12 cellular contexts compared by ENCODE assay signal in the genomic region with DNA sequence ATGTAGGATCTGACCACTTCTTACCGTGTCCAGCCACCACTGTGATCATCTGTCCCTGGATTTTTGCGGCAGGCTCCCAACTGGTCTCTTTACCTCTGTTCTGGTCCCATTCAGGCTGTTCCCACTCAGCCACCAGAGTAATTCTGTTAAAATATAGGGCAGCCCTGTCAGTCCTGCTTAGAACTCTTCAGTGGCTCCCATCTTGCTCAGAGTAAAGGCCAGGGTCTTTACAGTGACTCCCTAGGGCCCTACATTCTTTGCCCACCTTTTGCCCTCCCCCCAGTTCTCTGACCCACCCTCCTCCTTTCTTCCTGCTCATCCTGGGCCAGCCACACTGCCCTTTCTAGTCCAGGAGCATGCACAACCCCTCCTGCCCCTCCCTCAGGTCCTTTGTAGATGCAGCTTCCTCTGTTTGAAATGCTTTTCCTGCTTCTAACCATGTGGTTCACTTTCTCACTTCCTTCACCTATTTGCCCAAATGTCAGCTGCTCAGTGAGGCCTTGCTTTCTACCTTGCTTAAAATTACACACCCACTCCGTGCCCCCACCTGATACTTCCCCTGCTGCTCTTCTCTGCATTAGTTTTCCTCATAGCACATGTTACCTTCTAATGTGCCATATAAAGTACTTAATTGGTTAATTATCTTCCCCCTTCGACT. TPM values are rescaled to one million over a fixed set of nuclear protein-coding genes. Genes with fewer than 3 reads are reported as not detected.
DNase-seq lines count a peak whose midpoint lies in the region; ATAC-seq and TF ChIP-seq lines count a peak whose summit lies in the region.
"Had no signal": no experiment of that assay in that cellular context is flagged by ENCODE, and none has a peak within 500 bp of the region (broad histone marks: within the 10 kb centered on the region; RNA-seq: fewer than 3 reads in every experiment).

No MANE protein-coding gene starts in this region.

- no peaks in the 10 kb centered on the region for H3K9me3 Mint-ChIP-seq in activated naive CD8-positive, alpha-beta T cell treated with anti-CD3 and anti-CD28 coated beads, Interleukin-2, amount 50 U/mL, for 24 hours

- intact Hi-C loops in sigmoid colon (cut with DNase I): no loop called here

- no peak for TF ChIP-seq EP300 in sigmoid colon (IDR thresholded peaks at IDR 0.05)

- no peaks in the 10 kb centered on the region for H3K27me3 Mint-ChIP-seq in activated naive CD8-positive, alpha-beta T cell treated with anti-CD3 and anti-CD28 coated beads, Interleukin-2, amount 50 U/mL, for 24 hours

- peak overlapping the region in 3 of 4 donors; percentile 60 to 69 (median 61) for H3K27ac ChIP-seq in sigmoid colon
- H3K27ac ChIP-seq: GM23248, suprapubic skin had no signal

- H3K4me3 ChIP-seq in sigmoid colon: no peak overlapping the region
- H3K4me3 ChIP-seq: GM23248, suprapubic skin had no signal

- peak; percentile 75 for ATAC-seq in HG03135 (IDR thresholded peaks at IDR 0.05; ENCODE audit: unreplicated experiment)
- peak; percentile 44 for ATAC-seq in activated naive CD8-positive, alpha-beta T cell treated with anti-CD3 and anti-CD28 coated beads, Interleukin-2, amount 50 U/mL, for 24 hours

- H3K36me3 ChIP-seq in sigmoid colon: peaks cover 2 to 28% (median 8%) of the 10 kb centered on the region in 4 donors

- H3K27ac Mint-ChIP-seq in activated naive CD8-positive, alpha-beta T cell treated with anti-CD3 and anti-CD28 coated beads, Interleukin-2, amount 50 U/mL, for 24 hours: peak overlapping the region; percentile 81

- no peak for TF ChIP-seq POLR2A in sigmoid colon (IDR thresholded peaks at IDR 0.05)

- WGBS in sigmoid colon, 2 donors: 68 to 83% methylated on average over 4 of the region's 4 CpGs

- peaks cover 56% of the 10 kb centered on the region for H3K36me3 Mint-ChIP-seq in activated naive CD8-positive, alpha-beta T cell treated with anti-CD3 and anti-CD28 coated beads, Interleukin-2, amount 50 U/mL, for 24 hours (ENCODE audit: low read depth)

- peaks cover 84% of the 10 kb centered on the region for H3K4me1 Mint-ChIP-seq in activated naive CD8-positive, alpha-beta T cell treated with anti-CD3 and anti-CD28 coated beads, Interleukin-2, amount 50 U/mL, for 24 hours

- no peaks in the 10 kb centered on the region for H3K9me3 ChIP-seq in sigmoid colon
- H3K9me3 ChIP-seq: suprapubic skin had no signal

- H3K27me3 ChIP-seq in sigmoid colon: no peaks in the 10 kb centered on the region
- H3K27me3 ChIP-seq: suprapubic skin had no signal

- no peak for TF ChIP-seq CTCF in sigmoid colon (IDR thresholded peaks at IDR 0.05)

- H3K4me1 ChIP-seq in sigmoid colon: peaks cover 0 to 30% (median 24%) of the 10 kb centered on the region in 4 donors

- DNase-seq in NCI-H1417 (lab: John Stamatoyannopoulos, UW) (peak in 2 of 3 experiments; percentile 9 to 52), NCI-H1417 treated with DMSO at 0.1 percent for 48 hours (lab: John Stamatoyannopoulos, UW) (no peak), sigmoid colon (no peak), NCI-H146 (lab: John Stamatoyannopoulos, UW) (no peak), DMS153 treated with DMSO at 0.1 percent for 48 hours (lab: John Stamatoyannopoulos, UW; ENCODE audit: unreplicated experiment) (no peak), NCI-H2227 treated with DMSO at 0.1 percent for 48 hours (lab: John Stamatoyannopoulos, UW) (no peak)
- DNase-seq in activated naive CD8-positive, alpha-beta T cell treated with anti-CD3 and anti-CD28 coated beads, Interleukin-2, amount 50 U/mL, for 24 hours: no peak
- DNase-seq: GM23248, midbrain, NCI-H345 had no signal

- H3K4me3 Mint-ChIP-seq in activated naive CD8-positive, alpha-beta T cell treated with anti-CD3 and anti-CD28 coated beads, Interleukin-2, amount 50 U/mL, for 24 hours: peak overlapping the region; percentile 24

RNA-seq across cellular contexts. Expression of a gene that starts 7.8 kb away (rescaled TPM):
- 10 to 100 TPM in 2 of 4 donors, 1 to 10 TPM in 2; 8.2 to 13.6 (median 11.2) TPM for total RNA-seq in sigmoid colon
- polyA plus RNA-seq in sigmoid colon: 10 to 100 TPM in 1 of 3 donors, 1 to 10 TPM in 2; 3.6 to 11.9 (median 5.1) TPM

RNA-seq across cellular contexts. Expression of a gene that starts 18.5 kb away (rescaled TPM):
- total RNA-seq in sigmoid colon: 10 to 100 TPM; 22.8 to 38.1 (median 30.0) TPM
- 10 to 100 TPM in 2 of 3 donors, 1 to 10 TPM in 1; 7.6 to 25.7 (median 10.2) TPM for polyA plus RNA-seq in sigmoid colon

Comparison
In these comparisons a context has a peak if more than half of its experiments do, and no peak if none do; other contexts are left out.
1. DNase-seq: peak in NCI-H1417 (2 of 3); none in NCI-H1417 treated with DMSO at 0.1 percent for 48 hours (single experiment), activated naive CD8-positive, alpha-beta T cell treated with anti-CD3 and anti-CD28 coated beads, Interleukin-2, amount 50 U/mL, for 24 hours (single experiment), sigmoid colon (single experiment), NCI-H146 (single experiment), DMS153 treated with DMSO at 0.1 percent for 48 hours (single experiment) and NCI-H2227 treated with DMSO at 0.1 percent for 48 hours (single experiment).